In the genomic region with DNA sequence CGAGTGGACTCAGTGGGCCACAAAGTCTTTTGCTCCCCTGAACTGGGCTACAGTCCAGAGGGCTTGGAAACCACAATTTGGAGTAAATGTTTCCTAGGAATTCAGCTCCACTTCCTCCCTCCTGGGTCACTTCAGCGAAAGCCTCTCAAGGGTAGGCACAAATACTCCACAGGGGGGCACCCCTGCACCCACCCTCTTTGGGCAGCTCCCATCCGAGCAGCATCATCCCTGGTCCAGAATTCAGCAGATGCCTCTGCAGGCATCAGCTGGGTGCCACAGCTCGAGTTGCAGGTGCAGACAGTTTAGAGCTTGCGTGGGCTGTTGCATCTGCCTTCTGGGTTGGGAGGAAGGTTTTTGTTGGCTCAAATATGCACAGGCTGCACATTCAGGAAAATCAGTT, we compare ENCODE assay signal across 11 cellular contexts. TPM values are rescaled to one million over a fixed set of nuclear protein-coding genes. Genes with fewer than 3 reads are reported as not detected.
DNase-seq lines count a peak whose midpoint lies in the region; ATAC-seq and TF ChIP-seq lines count a peak whose summit lies in the region.
"Had no signal": no experiment of that assay in that cellular context is flagged by ENCODE, and none has a peak within 500 bp of the region (broad histone marks: within the 10 kb centered on the region; RNA-seq: fewer than 3 reads in every experiment).

No MANE protein-coding gene starts in this region.

- no peak overlapping the region for H3K4me3 ChIP-seq in epithelial cell of proximal tubule (ENCODE audit: low read depth, low read length)
- H3K4me3 ChIP-seq in psoas muscle = no peak overlapping the region
- H3K4me3 ChIP-seq: hepatocyte, tibial artery had no signal

- H3K9me3 ChIP-seq in psoas muscle = no peaks in the 10 kb centered on the region
- H3K9me3 ChIP-seq: tibial artery had no signal

- no peaks in the 10 kb centered on the region for H3K36me3 ChIP-seq in psoas muscle (ENCODE audit: insufficient read depth in 1 of 2, low read depth in 1 of 2)
- H3K36me3 ChIP-seq: tibial artery had no signal

- H3K27me3 ChIP-seq in psoas muscle (ENCODE audit: insufficient read depth in 3 of 3, low read length in 2 of 3) = no peaks in the 10 kb centered on the region
- H3K27me3 ChIP-seq: hepatocyte had no signal

- H3K27ac ChIP-seq in 22Rv1 (no peak overlapping the region), psoas muscle (no peak overlapping the region)
- H3K27ac ChIP-seq: hepatocyte, tibial artery had no signal

- 48 to 56% (median 52%) methylated on average over 5 of the region's 5 CpGs for WGBS in psoas muscle, 3 donors

- intact Hi-C loops in psoas muscle (cut with DNase I) = no loop called here

- no peak for ATAC-seq in psoas muscle
- no peak for ATAC-seq in activated CD4-positive, CD25-positive, alpha-beta regulatory T cell treated with anti-CD3 and anti-CD28 coated beads, Interleukin-2, amount 50 U/mL, for 24 hours

- DNase-seq in Daoy (ENCODE audit: low read depth) (peak; percentile 61), NCI-H2171 (lab: John Stamatoyannopoulos, UW) (peak; percentile 58), epithelial cell of proximal tubule (ENCODE audit: low read depth) (no peak), psoas muscle (no peak), SKM-1 (lab: John Stamatoyannopoulos, UW; ENCODE audit: unreplicated experiment) (no peak)
- DNase-seq in effector CD4-positive, alpha-beta T cell = no peak
- DNase-seq: small intestine, tibial artery had no signal

- peak; percentile 22; the same call in 1 of the 2 replicates for TF ChIP-seq CTCF in 22Rv1 (IDR thresholded peaks at IDR 0.05)
- TF ChIP-seq CTCF in epithelial cell of proximal tubule (conservative IDR thresholded peaks at IDR 0.05; ENCODE audit: low read depth, low read length) = peak; percentile 50
- TF ChIP-seq CTCF in psoas muscle (IDR thresholded peaks at IDR 0.05) = no peak

- no peaks in the 10 kb centered on the region for H3K4me1 ChIP-seq in psoas muscle

RNA-seq across cellular contexts. Expression of gene KANK4, which starts 25.0 kb away (rescaled TPM):
- 0.03 TPM in 1 of 2 replicates, not detected in the other for total RNA-seq in Daoy (2014; rRNA removed; shearing (Covaris generic))
- total RNA-seq in epithelial cell of proximal tubule (under 0.01 TPM in 1 of 2 replicates, not detected in the other), psoas muscle (under 1 TPM in 2 of 4 donors, not detected in 2; 0.12 to 0.21 TPM)
- 1 to 10 TPM in 1 of 3 donors, under 1 TPM in 1, not detected in 1; 0.09 to 1.1 TPM for polyA plus RNA-seq in psoas muscle

Comparison
In these comparisons a context has a peak if more than half of its experiments do, and no peak if none do; other contexts are left out.
1. DNase-seq: peak in Daoy (single experiment) and NCI-H2171 (single experiment); none in epithelial cell of proximal tubule (single experiment), psoas muscle (0 of 2), SKM-1 (single experiment) and effector CD4-positive, alpha-beta T cell (single experiment).